Comparison of ENCODE assay signal across 8 cellular contexts in the genomic region with DNA sequence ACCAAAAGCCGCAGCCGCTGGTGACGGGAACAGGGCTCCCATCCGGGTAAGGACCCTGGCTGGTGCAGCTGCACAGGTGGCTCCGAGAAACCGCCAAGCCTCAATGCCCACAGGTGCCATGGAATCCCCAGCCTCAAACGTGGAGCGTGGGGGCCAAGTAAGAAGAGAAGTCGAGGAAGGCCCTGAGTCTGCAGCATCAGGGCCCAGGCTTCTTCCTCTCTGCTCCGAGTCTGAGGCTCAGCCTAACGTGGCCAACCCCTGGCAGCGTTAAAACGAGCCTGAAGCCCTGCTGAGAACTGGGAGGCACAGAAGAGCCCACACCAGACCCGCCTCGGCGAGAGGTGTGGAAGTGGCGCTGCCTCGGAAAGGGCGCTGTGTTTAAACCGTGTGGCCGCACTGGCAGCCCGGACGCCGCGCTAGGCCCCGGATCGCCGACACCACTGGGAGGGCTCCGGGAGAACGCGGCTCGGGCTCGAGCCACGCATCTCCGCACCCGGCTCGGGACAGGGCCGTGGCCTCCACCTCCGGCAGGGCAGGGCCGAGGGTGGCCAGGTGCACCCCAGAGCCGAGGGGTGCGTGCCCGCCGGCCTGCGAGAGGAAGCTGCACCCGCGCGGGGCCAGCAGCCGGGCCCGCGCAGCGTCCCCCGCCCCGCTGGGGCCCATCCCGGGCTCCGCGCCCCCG.
DNase-seq lines count a peak whose midpoint lies in the region; ATAC-seq and TF ChIP-seq lines count a peak whose summit lies in the region.

No MANE protein-coding gene starts in this region.

- peak overlapping the region; percentile 62 for H3K27ac Mint-ChIP-seq in activated naive CD4-positive, alpha-beta T cell treated with anti-CD3 and anti-CD28 coated beads, Interleukin-2, amount 50 U/mL, for 24 hours
- peak overlapping the region; percentile 69 for H3K27ac Mint-ChIP-seq in stimulated activated memory B cell treated with anti-CD40 and anti-IgM and Interleukin-4, amounts not matched to agents 10 μg/mL and 1 μg/mL and 100 μg/mL, for 72 hours

- peaks cover 9% of the 10 kb centered on the region; the same call in 1 of the 2 replicates for H3K27me3 ChIP-seq in iPS-20b (ENCODE audit: insufficient read depth, low read length)

- peak overlapping the region; percentile 81 for H3K9ac ChIP-seq in iPS-20b (ENCODE audit: low read depth, low read length)

- H3K9me3 ChIP-seq in iPS-20b (ENCODE audit: insufficient read depth, low read depth, low read length): no peaks in the 10 kb centered on the region

- peak overlapping the region; percentile 85 for H3K4me3 ChIP-seq in iPS-20b (ENCODE audit: low read length)

- H3K4me1 Mint-ChIP-seq in activated naive CD4-positive, alpha-beta T cell treated with anti-CD3 and anti-CD28 coated beads, Interleukin-2, amount 50 U/mL, for 24 hours: peaks cover 10% of the 10 kb centered on the region
- peaks cover 25% of the 10 kb centered on the region for H3K4me1 Mint-ChIP-seq in stimulated activated memory B cell treated with anti-CD40 and anti-IgM and Interleukin-4, amounts not matched to agents 10 μg/mL and 1 μg/mL and 100 μg/mL, for 72 hours

- peak overlapping the region; percentile 89 for H3K4me3 Mint-ChIP-seq in activated naive CD4-positive, alpha-beta T cell treated with anti-CD3 and anti-CD28 coated beads, Interleukin-2, amount 50 U/mL, for 24 hours
- H3K4me3 Mint-ChIP-seq in stimulated activated memory B cell treated with anti-CD40 and anti-IgM and Interleukin-4, amounts not matched to agents 10 μg/mL and 1 μg/mL and 100 μg/mL, for 72 hours: peak overlapping the region; percentile 82

- H3K36me3 Mint-ChIP-seq in activated naive CD4-positive, alpha-beta T cell treated with anti-CD3 and anti-CD28 coated beads, Interleukin-2, amount 50 U/mL, for 24 hours: peaks cover 10% of the 10 kb centered on the region
- H3K36me3 Mint-ChIP-seq in stimulated activated memory B cell treated with anti-CD40 and anti-IgM and Interleukin-4, amounts not matched to agents 10 μg/mL and 1 μg/mL and 100 μg/mL, for 72 hours: peaks cover 18% of the 10 kb centered on the region

- no peak for TF ChIP-seq CTCF in C4-2B (conservative IDR thresholded peaks at IDR 0.05)

- H3K27ac ChIP-seq in C4-2B: peak overlapping the region; percentile 88
- H3K27ac ChIP-seq in iPS-20b (ENCODE audit: low read length): no peak overlapping the region

- ATAC-seq in GM19372 (IDR thresholded peaks at IDR 0.05; ENCODE audit: low read depth, unreplicated experiment) (peak; percentile 15), HG03442 (IDR thresholded peaks at IDR 0.05; ENCODE audit: unreplicated experiment) (peak; percentile 19)
- ATAC-seq in stimulated activated memory B cell treated with anti-CD40 and anti-IgM and Interleukin-4, amounts not matched to agents 10 μg/mL and 1 μg/mL and 100 μg/mL, for 72 hours: peak; percentile 31

- H3K9me3 Mint-ChIP-seq in activated naive CD4-positive, alpha-beta T cell treated with anti-CD3 and anti-CD28 coated beads, Interleukin-2, amount 50 U/mL, for 24 hours: no peaks in the 10 kb centered on the region
- H3K9me3 Mint-ChIP-seq in stimulated activated memory B cell treated with anti-CD40 and anti-IgM and Interleukin-4, amounts not matched to agents 10 μg/mL and 1 μg/mL and 100 μg/mL, for 72 hours: no peaks in the 10 kb centered on the region

- H3K27me3 Mint-ChIP-seq in activated naive CD4-positive, alpha-beta T cell treated with anti-CD3 and anti-CD28 coated beads, Interleukin-2, amount 50 U/mL, for 24 hours: no peaks in the 10 kb centered on the region
- no peaks in the 10 kb centered on the region for H3K27me3 Mint-ChIP-seq in stimulated activated memory B cell treated with anti-CD40 and anti-IgM and Interleukin-4, amounts not matched to agents 10 μg/mL and 1 μg/mL and 100 μg/mL, for 72 hours

- peaks cover 43% of the 10 kb centered on the region for H3K36me3 ChIP-seq in iPS-20b (ENCODE audit: insufficient read depth, low read depth, low read length)

- peaks cover 6% of the 10 kb centered on the region; the same call in 1 of the 2 replicates for H3K4me1 ChIP-seq in iPS-20b (ENCODE audit: insufficient read depth, low read length)

- DNase-seq in activated gamma-delta T cell treated with Interleukin-2 at 50 U/mL for 16 hours (no peak), ecto neural progenitor cell (ENCODE audit: low spot score) (no peak)
